In genomic region chr16:75272097-75272548, GRCh38 we compare ENCODE assay signal across 1 cellular context.
TF ChIP-seq lines count a peak whose summit lies in the region.

No MANE protein-coding gene starts in this region.

TF ChIP-seq in GM12878, 131 proteins besides CTCF, POLR2A, EP300 and RAD21:
- TF ChIP-seq USF2 (IDR thresholded peaks at IDR 0.05; ENCODE audit: borderline replicate concordance, low read depth, low read length): no peak
- no peak for TF ChIP-seq ZNF592 (IDR thresholded peaks at IDR 0.05)
- 0 out of 2 replicates have a peak, but pooled peaks have one; percentile 6 for TF ChIP-seq RUNX3 (IDR thresholded peaks at IDR 0.05; ENCODE audit: low read length)
- no peak for TF ChIP-seq ZNF217 (IDR thresholded peaks at IDR 0.05)
- peak; percentile 73 for TF ChIP-seq MEF2B (IDR thresholded peaks at IDR 0.05; ENCODE audit: partially characterized antibody, poor library complexity, severe bottlenecking)
- TF ChIP-seq IKZF2 (IDR thresholded peaks at IDR 0.05): peak in 1 of 2 experiments; percentile 38; a peak in 1 of 4 replicates
- peak; percentile 35; the same call in 1 of the 2 replicates for TF ChIP-seq IKZF1 (conservative IDR thresholded peaks at IDR 0.05)
- peak; percentile 31; the same call in 1 of the 2 replicates for TF ChIP-seq NR2F1 (conservative IDR thresholded peaks at IDR 0.05)
- TF ChIP-seq CBX5 (IDR thresholded peaks at IDR 0.05; ENCODE audit: low read depth): no peak
- TF ChIP-seq ELK1 (IDR thresholded peaks at IDR 0.05; ENCODE audit: low read depth, low read length): no peak
- TF ChIP-seq SPI1 (IDR thresholded peaks at IDR 0.05; ENCODE audit: borderline replicate concordance, insufficient read depth, low read depth, low read length): 0 out of 2 replicates have a peak, but pooled peaks have one; percentile 22
- no peak for TF ChIP-seq SREBF2 (IDR thresholded peaks at IDR 0.05; ENCODE audit: low read length)
- TF ChIP-seq, protein P1, sequence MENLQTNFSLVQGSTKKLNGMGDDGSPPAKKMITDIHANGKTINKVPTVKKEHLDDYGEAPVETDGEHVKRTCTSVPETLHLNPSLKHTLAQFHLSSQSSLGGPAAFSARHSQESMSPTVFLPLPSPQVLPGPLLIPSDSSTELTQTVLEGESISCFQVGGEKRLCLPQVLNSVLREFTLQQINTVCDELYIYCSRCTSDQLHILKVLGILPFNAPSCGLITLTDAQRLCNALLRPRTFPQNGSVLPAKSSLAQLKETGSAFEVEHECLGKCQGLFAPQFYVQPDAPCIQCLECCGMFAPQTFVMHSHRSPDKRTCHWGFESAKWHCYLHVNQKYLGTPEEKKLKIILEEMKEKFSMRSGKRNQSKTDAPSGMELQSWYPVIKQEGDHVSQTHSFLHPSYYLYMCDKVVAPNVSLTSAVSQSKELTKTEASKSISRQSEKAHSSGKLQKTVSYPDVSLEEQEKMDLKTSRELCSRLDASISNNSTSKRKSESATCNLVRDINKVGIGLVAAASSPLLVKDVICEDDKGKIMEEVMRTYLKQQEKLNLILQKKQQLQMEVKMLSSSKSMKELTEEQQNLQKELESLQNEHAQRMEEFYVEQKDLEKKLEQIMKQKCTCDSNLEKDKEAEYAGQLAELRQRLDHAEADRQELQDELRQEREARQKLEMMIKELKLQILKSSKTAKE (IDR thresholded peaks at IDR 0.05; ENCODE audit: low read depth, poor library complexity, severe bottlenecking): no peak
- no peak for TF ChIP-seq ZNF274 (IDR thresholded peaks at IDR 0.05; ENCODE audit: insufficient read depth, insufficient read length)
